8 cellular contexts compared by ENCODE assay signal in the genomic region with DNA sequence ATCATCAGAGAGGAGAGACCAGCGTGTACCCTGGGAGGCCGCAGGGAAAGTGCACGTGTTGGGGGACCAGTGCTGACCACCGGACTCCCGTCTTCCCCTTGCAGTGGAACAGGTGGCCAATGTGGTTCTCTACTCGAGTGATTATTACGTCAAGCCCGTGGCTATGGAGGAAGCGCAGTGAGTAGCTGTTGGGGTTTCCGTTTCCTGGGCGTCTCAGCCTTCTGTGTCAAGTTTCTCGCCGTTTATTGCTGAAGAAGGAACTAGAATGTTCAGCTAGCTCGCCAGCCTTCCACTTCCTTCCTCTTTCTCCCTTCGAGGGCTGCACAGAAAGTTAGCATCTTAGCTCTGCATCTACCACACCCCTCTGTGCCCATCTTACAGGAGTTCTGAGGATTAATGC. TPM values are rescaled to one million over a fixed set of nuclear protein-coding genes. Genes with fewer than 3 reads are reported as not detected.
DNase-seq lines count a peak whose midpoint lies in the region; ATAC-seq and TF ChIP-seq lines count a peak whose summit lies in the region.

No MANE protein-coding gene starts in this region.

- intact Hi-C loops in mucosa of descending colon (cut with DNase I, micrococcal nuclease) = no loop called here

- in situ Hi-C loops in GM13976 (cut with MboI; ENCODE audit: low sequenced_read_pairs, unreplicated experiment) = no loop called here

- H3K27ac ChIP-seq in subcutaneous abdominal adipose tissue (ENCODE audit: low read depth, low read length) = peak overlapping the region; percentile 35

- H3K9me3 ChIP-seq in mucosa of descending colon = no peaks in the 10 kb centered on the region
- H3K9me3 ChIP-seq in subcutaneous abdominal adipose tissue (ENCODE audit: control insufficient read depth in 5 of 5, low read length in 5 of 5) = no peaks in the 10 kb centered on the region

- no peaks in the 10 kb centered on the region for H3K4me1 ChIP-seq in mucosa of descending colon (ENCODE audit: low read depth)
- peaks cover 0 to 17% (median 2%) of the 10 kb centered on the region in 5 donors for H3K4me1 ChIP-seq in subcutaneous abdominal adipose tissue (ENCODE audit: control insufficient read depth in 5 of 5, insufficient read depth in 5 of 5, low read length in 5 of 5)

- no peaks in the 10 kb centered on the region for H3K36me3 ChIP-seq in mucosa of descending colon (ENCODE audit: low read depth)
- no peaks in the 10 kb centered on the region for H3K36me3 ChIP-seq in subcutaneous abdominal adipose tissue (ENCODE audit: control insufficient read depth in 5 of 5, insufficient read depth in 5 of 5, low read length in 5 of 5)

- DNase-seq in GM13976 (ENCODE audit: low spot score) (peak; percentile 73), RPMI8226 (peak; percentile 62), mucosa of descending colon (peak; percentile 56 to 81 (median 73)), NCI-H1048 (lab: John Stamatoyannopoulos, UW) (no peak), NCI-H2029 (lab: John Stamatoyannopoulos, UW) (no peak)
- peak; percentile 74 for DNase-seq in activated effector memory CD4-positive, alpha-beta T cell treated with Interleukin-2 at 50 U/mL for 16 hours

- TF ChIP-seq CTCF in GM13976 (IDR thresholded peaks at IDR 0.05; ENCODE audit: borderline replicate concordance, control extremely low read depth, extremely low read depth, insufficient read depth, missing control alignments) = no peak
- TF ChIP-seq CTCF in mucosa of descending colon (IDR thresholded peaks at IDR 0.05) = no peak

- H3K27me3 ChIP-seq in subcutaneous abdominal adipose tissue (ENCODE audit: control insufficient read depth in 5 of 5, insufficient read depth in 4 of 5, low read length in 5 of 5) = peaks cover 0 to 6% (median 0%) of the 10 kb centered on the region in 5 donors

- ATAC-seq in HG02763 (IDR thresholded peaks at IDR 0.05; ENCODE audit: unreplicated experiment) = peak; percentile 72
- ATAC-seq in mucosa of descending colon = peak; percentile 79

- no peak overlapping the region for H3K9ac ChIP-seq in subcutaneous abdominal adipose tissue (ENCODE audit: low read length in 5 of 5)

- H3K4me3 ChIP-seq in mucosa of descending colon = no peak overlapping the region
- H3K4me3 ChIP-seq in subcutaneous abdominal adipose tissue (ENCODE audit: low read depth in 1 of 5, low read length in 5 of 5) = no peak overlapping the region

RNA-seq across cellular contexts. Expression of gene DGKD, which starts 22.8 kb away (rescaled TPM):
- 100 to 1,000 TPM in 2 of 3 donors, 10 to 100 TPM in 1; 81.8 to 159 (median 102) TPM for total RNA-seq in mucosa of descending colon

RNA-seq across cellular contexts. Expression of gene SAG, which starts 23.9 kb away (rescaled TPM):
- under 1 TPM in 1 of 3 donors, not detected in 2; 0.63 TPM for total RNA-seq in mucosa of descending colon

Comparison
In these comparisons a context has a peak if more than half of its experiments do, and no peak if none do; other contexts are left out.
1. DNase-seq: peak in GM13976 (single experiment), RPMI8226 (single experiment), activated effector memory CD4-positive, alpha-beta T cell treated with Interleukin-2 at 50 U/mL for 16 hours (single experiment) and mucosa of descending colon (3 of 3); none in NCI-H1048 (single experiment) and NCI-H2029 (single experiment).